1 cellular context compared by ENCODE assay signal in genomic region chr5:78751872-78752271, GRCh38.
A peak's percentile ranks its signal among the peaks of the same experiment; 100 is the strongest.
TF ChIP-seq lines count a peak whose summit lies in the region.

No MANE protein-coding gene starts in this region.

TF ChIP-seq in IMR-90, 13 proteins besides CTCF, POLR2A, EP300 and RAD21:
- TF ChIP-seq BHLHE40 (IDR thresholded peaks at IDR 0.05; ENCODE audit: low read depth, low read length) (no peak), CEBPB (IDR thresholded peaks at IDR 0.05; ENCODE audit: low read depth, low read length) (peak; percentile 85)
